ENCODE assay signal across 8 cellular contexts in genomic region chr1:196317535-196318522, GRCh38.
A peak's percentile ranks its signal among the peaks of the same experiment; 100 is the strongest.
DNase-seq lines count a peak whose midpoint lies in the region; ATAC-seq and TF ChIP-seq lines count a peak whose summit lies in the region.

No MANE protein-coding gene starts in this region.

- in situ Hi-C loops in Panc1 (cut with HindIII; ENCODE audit: low pct_unique_long_range_greater_than_20kb, low sequenced_read_pairs) = no loop called here

- H3K4me3 ChIP-seq in Panc1 (ENCODE audit: low read depth in 2 of 2, low read length in 2 of 2) = no peak overlapping the region
- no peak overlapping the region for H3K4me3 ChIP-seq in fibroblast of mammary gland (ENCODE audit: control insufficient read depth, low read depth, low read length)
- H3K4me3 ChIP-seq in spleen = no peak overlapping the region

- 75 to 85% (median 77%) methylated on average over 8 of the region's 8 CpGs for WGBS in spleen, 5 donors

- POLR2A ChIA-PET in HEK293T (lab: Yijun Ruan, JAX) = no interaction called here
- POLR2A ChIA-PET in Panc1 (lab: Charles Lee) = no interaction called here

- intact Hi-C loops in Panc1 (cut with micrococcal nuclease; ENCODE audit: unreplicated experiment) (loop anchor here (1.0 kb wide), 1 partner anchor 341 kb away; no protein-coding TSS in a partner anchor), spleen (cut with DNase I; ENCODE audit: low total_unique reads) (no loop called here)

- H3K27ac ChIP-seq in C4-2B = no peak overlapping the region
- no peak overlapping the region for H3K27ac ChIP-seq in Panc1 (ENCODE audit: low read length)
- H3K27ac ChIP-seq in spleen = no peak overlapping the region

- BruUV-seq in Panc1 (replicated peaks; lab: Mats Ljungman, UMichigan) = no TSS peak

- no peaks in the 10 kb centered on the region for H3K36me3 ChIP-seq in Panc1 (ENCODE audit: control insufficient read depth, insufficient read depth, low read length)
- H3K36me3 ChIP-seq in spleen = no peaks in the 10 kb centered on the region

- CTCF ChIA-PET in HEK293T (lab: Yijun Ruan, JAX) = no interaction called here
- CTCF ChIA-PET in Panc1 (lab: Charles Lee) = interaction anchor here (0.7 kb wide), 1 partner anchor 78 kb away, joined by 4 read pairs; no protein-coding TSS in a partner anchor

- peak; percentile 70 for TF ChIP-seq CTCF in C4-2B (conservative IDR thresholded peaks at IDR 0.05)
- peak; percentile 66; the same call in 1 of the 2 replicates for TF ChIP-seq CTCF in Panc1 (IDR thresholded peaks at IDR 0.05)
- peak; percentile 64 for TF ChIP-seq CTCF in fibroblast of mammary gland (conservative IDR thresholded peaks at IDR 0.05; ENCODE audit: control insufficient read depth, insufficient read depth, low read depth, low read length)
- TF ChIP-seq CTCF in spleen (IDR thresholded peaks at IDR 0.05 in 8 of 11, conservative IDR thresholded peaks at IDR 0.05 in 3 of 11) = peak in 7 of 11 experiments; percentile 8 to 42 (median 31)

- H3K27me3 ChIP-seq in Panc1 (ENCODE audit: control insufficient read depth, insufficient read depth, low read length) = no peaks in the 10 kb centered on the region
- no peaks in the 10 kb centered on the region for H3K27me3 ChIP-seq in spleen (replicated peaks in 1 of 7)

- no peak for TF ChIP-seq POLR2A in spleen (IDR thresholded peaks at IDR 0.05)

- H3K4me1 ChIP-seq in Panc1 (ENCODE audit: control insufficient read depth, insufficient read depth, low read length) (no peaks in the 10 kb centered on the region), spleen (no peaks in the 10 kb centered on the region)

- DNase-seq in HEK293T (ENCODE audit: extremely low spot score) (peak; percentile 35), Panc1 (ENCODE audit: low read depth, low spot score) (peak; percentile 7), fibroblast of mammary gland (ENCODE audit: low read depth) (peak; percentile 51), spleen (no peak), cerebellum (ENCODE audit: low spot score) (no peak)
- DNase-seq in activated naive CD4-positive, alpha-beta T cell treated with Interleukin-2 at 50 U/mL for 16 hours = no peak

- ATAC-seq in Panc1 = no peak
- ATAC-seq in GM19328 (IDR thresholded peaks at IDR 0.05; ENCODE audit: unreplicated experiment) = no peak

- H3K9me3 ChIP-seq in Panc1 (ENCODE audit: control insufficient read depth, insufficient read depth, low read depth, low read length) = no peaks in the 10 kb centered on the region
- no peaks in the 10 kb centered on the region for H3K9me3 ChIP-seq in spleen

TF ChIP-seq in HEK293T, 16 proteins besides CTCF, POLR2A, EP300 and RAD21:
- TF ChIP-seq SP1 (IDR thresholded peaks at IDR 0.05) (no peak), FOXK2 (IDR thresholded peaks at IDR 0.05) (no peak), ZNF384 (IDR thresholded peaks at IDR 0.05) (no peak), SUZ12 (IDR thresholded peaks at IDR 0.05) (no peak), CTBP1 (IDR thresholded peaks at IDR 0.05; ENCODE audit: borderline replicate concordance) (no peak), LEF1 (IDR thresholded peaks at IDR 0.05; ENCODE audit: borderline replicate concordance) (no peak), TARDBP (IDR thresholded peaks at IDR 0.05) (no peak), HDGF (IDR thresholded peaks at IDR 0.05; ENCODE audit: borderline replicate concordance) (no peak), PKNOX1 (IDR thresholded peaks at IDR 0.05) (no peak), FOXA1 (IDR thresholded peaks at IDR 0.05) (no peak), NFRKB (IDR thresholded peaks at IDR 0.05) (no peak), ARNT (IDR thresholded peaks at IDR 0.05) (no peak), FOXM1 (IDR thresholded peaks at IDR 0.05; ENCODE audit: borderline replicate concordance) (no peak), BHLHE40 (IDR thresholded peaks at IDR 0.05; ENCODE audit: borderline replicate concordance) (no peak), L3MBTL2 (conservative IDR thresholded peaks at IDR 0.05) (no peak)

Comparison
In these comparisons a context has a peak if more than half of its experiments do, and no peak if none do; other contexts are left out.
1. DNase-seq: peak in HEK293T (single experiment), Panc1 (single experiment) and fibroblast of mammary gland (single experiment); none in spleen (single experiment), activated naive CD4-positive, alpha-beta T cell treated with Interleukin-2 at 50 U/mL for 16 hours (single experiment) and cerebellum (single experiment).
2. Peak in every context shown above with its lines, with median percentiles within 50 percentile points of each other: CTCF ChIP-seq.